Comparison of ENCODE assay signal across 1 cellular context in the genomic region with DNA sequence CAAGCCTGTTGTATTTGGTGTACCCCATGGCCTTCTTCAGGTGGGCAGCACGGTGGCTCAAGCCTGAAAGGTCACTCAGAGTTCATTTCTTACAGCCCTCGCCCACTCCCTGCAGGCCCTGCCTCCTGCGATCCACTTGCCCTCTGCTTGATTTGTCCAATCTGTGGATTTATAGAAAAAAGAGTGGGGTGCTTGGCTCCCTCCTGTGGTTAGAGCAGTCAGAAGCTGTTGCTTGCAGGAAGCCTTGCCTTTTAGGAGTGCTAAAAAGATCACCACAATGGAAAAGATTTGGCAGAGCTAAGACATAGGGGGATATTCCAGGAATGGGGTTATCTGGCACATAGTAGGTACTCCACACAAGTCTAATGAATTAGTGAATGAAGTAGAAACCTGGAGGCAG.
TF ChIP-seq lines count a peak whose summit lies in the region.

No MANE protein-coding gene starts in this region.

TF ChIP-seq in HCT116, 20 proteins besides CTCF, POLR2A, EP300 and RAD21 (continued from another document):
- no peak for TF ChIP-seq YY1 (IDR thresholded peaks at IDR 0.05; ENCODE audit: extremely low read depth, insufficient replicate concordance, low read depth, low read length)
